In genomic region chr15:73965730-73966103, GRCh38 we compare ENCODE assay signal across 8 cellular contexts. TPM values are rescaled to one million over a fixed set of nuclear protein-coding genes. Genes with fewer than 3 reads are reported as not detected.
DNase-seq lines count a peak whose midpoint lies in the region; ATAC-seq and TF ChIP-seq lines count a peak whose summit lies in the region.

No MANE protein-coding gene starts in this region.

- CTCF ChIA-PET in GM10248 (lab: Yijun Ruan, JAX), result interaction anchor here (0.7 to 4.7 kb wide), 13 partner anchors 8 to 354 kb away, joined by 3 to 40 read pairs (median 4); partner anchors contain the start of gene PML

- H3K27me3 ChIP-seq in OCI-LY3 (ENCODE audit: low read depth, low read length) (no peaks in the 10 kb centered on the region), vagina (no peaks in the 10 kb centered on the region)

- intact Hi-C loops in vagina (cut with DNase I) (loop anchor here (10.0 kb wide), 1 partner anchor 61 kb away; no protein-coding TSS in a partner anchor), cardiac septum (cut with DNase I) (no loop called here)

- H3K27ac ChIP-seq in OCI-LY3 (ENCODE audit: low read length) (peak overlapping the region; percentile 97), vagina (no peak overlapping the region)

- H4K20me1 ChIP-seq in OCI-LY3 (ENCODE audit: insufficient read depth, low read length), result no peaks in the 10 kb centered on the region

- POLR2A ChIA-PET in GM10248 (lab: Yijun Ruan, JAX), result no interaction called here

- peak overlapping the region; percentile 81 for H3K9ac ChIP-seq in OCI-LY3 (ENCODE audit: low read length)

- peak; percentile 72 for ATAC-seq in GM21529 (IDR thresholded peaks at IDR 0.05; ENCODE audit: unreplicated experiment)

- H3K9me3 ChIP-seq in OCI-LY3 (ENCODE audit: insufficient read depth, low read length) (no peaks in the 10 kb centered on the region), vagina (no peaks in the 10 kb centered on the region)

- in situ Hi-C loops in ACHN (cut with HindIII; ENCODE audit: low pct_ligation_motif_present, low pct_unique_long_range_greater_than_20kb, low sequenced_read_pairs), result no loop called here

- H3K4me3 ChIP-seq in OCI-LY3 (ENCODE audit: low read length) (peak overlapping the region; percentile 38), fibroblast of villous mesenchyme (ENCODE audit: low read depth, low read length) (no peak overlapping the region), vagina (no peak overlapping the region)

- H3K36me3 ChIP-seq in OCI-LY3 (replicated peaks; ENCODE audit: low read depth, low read length) (no peaks in the 10 kb centered on the region), vagina (no peaks in the 10 kb centered on the region)

- no peaks in the 10 kb centered on the region for H3K79me2 ChIP-seq in OCI-LY3 (ENCODE audit: low read length)

- H2AFZ ChIP-seq in OCI-LY3 (ENCODE audit: low read depth, low read length), result no peak overlapping the region

- TF ChIP-seq POLR2A in vagina (IDR thresholded peaks at IDR 0.05), result no peak

- peak overlapping the region; percentile 83 for H3K4me2 ChIP-seq in OCI-LY3 (ENCODE audit: low read length)

- DNase-seq in GM10248 (ENCODE audit: extremely low spot score) (peak; percentile 69), fibroblast of villous mesenchyme (ENCODE audit: low read depth) (peak; percentile 70), vagina (ENCODE audit: extremely low spot score in 2 of 2) (no peak), D341Med (ENCODE audit: low spot score) (no peak), cardiac septum (ENCODE audit: low spot score) (no peak), ACHN (no peak)

- TF ChIP-seq CTCF in GM10248 (IDR thresholded peaks at IDR 0.05; ENCODE audit: control extremely low read depth, extremely low read depth, low read depth, missing control alignments), result no peak
- no peak for TF ChIP-seq CTCF in OCI-LY3 (IDR thresholded peaks at IDR 0.05; ENCODE audit: low read depth, low read length)
- no peak for TF ChIP-seq CTCF in fibroblast of villous mesenchyme (IDR thresholded peaks at IDR 0.05; ENCODE audit: insufficient read depth, low read depth, low read length)
- no peak for TF ChIP-seq CTCF in vagina (IDR thresholded peaks at IDR 0.05)

- H3K4me1 ChIP-seq in OCI-LY3 (ENCODE audit: low read length) (peaks cover 43% of the 10 kb centered on the region), vagina (no peaks in the 10 kb centered on the region)

RNA-seq across cellular contexts. Expression of gene STOML1, which starts 26.4 kb away (rescaled TPM):
- total RNA-seq in fibroblast of villous mesenchyme (17.1 and 19.0 TPM in 2 replicates), vagina (15.0 TPM), cardiac septum (32.1 TPM)

RNA-seq across cellular contexts. Expression of gene PML, which starts 28.8 kb away (rescaled TPM):
- total RNA-seq in fibroblast of villous mesenchyme, result 49.6 and 56.1 TPM in 2 replicates
- 107 TPM for total RNA-seq in vagina
- total RNA-seq in cardiac septum, result 24.6 TPM

RNA-seq across cellular contexts. Expression of gene LOXL1, which starts 39.5 kb away (rescaled TPM):
- total RNA-seq in fibroblast of villous mesenchyme (73.8 and 99.9 TPM in 2 replicates), vagina (29.0 TPM), cardiac septum (29.1 TPM)

Comparison
In these comparisons a context has a peak if more than half of its experiments do, and no peak if none do; other contexts are left out.
1. DNase-seq: peak in GM10248 (single experiment) and fibroblast of villous mesenchyme (single experiment); none in vagina (0 of 2), D341Med (single experiment), cardiac septum (single experiment) and ACHN (single experiment).